Comparison of ENCODE assay signal across 8 cellular contexts in genomic region chr3:94062513-94063404, GRCh38. TPM values are rescaled to one million over a fixed set of nuclear protein-coding genes. Genes with fewer than 3 reads are reported as not detected.
DNase-seq lines count a peak whose midpoint lies in the region; ATAC-seq, FAIRE-seq and TF ChIP-seq lines count a peak whose summit lies in the region.

DHFR2 (minus strand) TSS chr3:94062916; CDS start chr3:94061511, 1,405 bp downstream.
NSUN3 (plus strand) TSS chr3:94063061; CDS start chr3:94063127, 66 bp downstream.

- peak; percentile 95 for FAIRE-seq in GM12892 (lab: Jason Lieb, UNC)

- TF ChIP-seq EP300 in tibial nerve (IDR thresholded peaks at IDR 0.05): peak; percentile 39 to 86

- peak within 1 kb of the TSS; percentile 97 for H3K9ac ChIP-seq in adipocyte (ENCODE audit: low read length)
- H3K9ac ChIP-seq in parathyroid adenoma: no peak within 1 kb of the TSS

- intact Hi-C loops in cardiac septum (cut with DNase I): loop anchor here (10.0 kb wide), 1 partner anchor 88 kb away; the partner anchor contains the start of gene PROS1

- 0% methylated on average over 52 of the region's 52 CpGs for WGBS in tibial nerve, 2 donors

- H3K27ac ChIP-seq in parathyroid adenoma: peak within 1 kb of the TSS; percentile 86
- H3K27ac ChIP-seq in tibial nerve: peak within 1 kb of the TSS; percentile 93 to 97 (median 96)

- peak within 1 kb of the TSS; percentile 79 for H3K4me2 ChIP-seq in parathyroid adenoma (ENCODE audit: low read length)

- H2AFZ ChIP-seq in parathyroid adenoma: peak within 1 kb of the TSS; percentile 94

- H3K4me1 ChIP-seq in adipocyte (ENCODE audit: control insufficient read depth, insufficient read depth, low read length) (peaks cover 16% of the 10 kb centered on the region), parathyroid adenoma (peaks cover 7% of the 10 kb centered on the region), tibial nerve (peaks cover 0 to 29% (median 14%) of the 10 kb centered on the region in 4 donors)

- peak; percentile 96 for ATAC-seq in HG02840 (IDR thresholded peaks at IDR 0.05; ENCODE audit: low FRiP score, unreplicated experiment)

- H3K79me2 ChIP-seq in parathyroid adenoma: no peaks in the 10 kb centered on the region

- H3K4me3 ChIP-seq in adipocyte (ENCODE audit: low read length) (peak within 1 kb of the TSS; percentile 95), parathyroid adenoma (ENCODE audit: low read depth, low read length) (peak within 1 kb of the TSS; percentile 85), tibial nerve (peak within 1 kb of the TSS; percentile 53 to 78 (median 68))

- TF ChIP-seq CTCF in parathyroid adenoma (IDR thresholded peaks at IDR 0.05) (no peak), tibial nerve (IDR thresholded peaks at IDR 0.05) (peak in 1 of 5 experiments; percentile 18)

- DNase-seq in GM12892 (ENCODE audit: insufficient read length): peak; percentile 34
- peak; percentile 99 for DNase-seq in NCI-H1436 (lab: John Stamatoyannopoulos, UW)
- peak; percentile 95 for DNase-seq in SW480 (ENCODE audit: low spot score)
- DNase-seq in adipocyte (ENCODE audit: low read depth): peak; percentile 99
- DNase-seq in cardiac septum (ENCODE audit: low spot score): peak; percentile 93
- peak; percentile 74 to 79 for DNase-seq in tibial nerve (ENCODE audit: low spot score in 2 of 2)

- H3K9me3 ChIP-seq in adipocyte (ENCODE audit: control insufficient read depth, low read length) (no peaks in the 10 kb centered on the region), parathyroid adenoma (ENCODE audit: control insufficient read depth, low read length) (no peaks in the 10 kb centered on the region), tibial nerve (no peaks in the 10 kb centered on the region)

- no peaks in the 10 kb centered on the region for H3K27me3 ChIP-seq in adipocyte (replicated peaks; ENCODE audit: control insufficient read depth, insufficient read depth, low read length)
- H3K27me3 ChIP-seq in parathyroid adenoma (ENCODE audit: control insufficient read depth, insufficient read depth, low read length): no peaks in the 10 kb centered on the region
- no peaks in the 10 kb centered on the region for H3K27me3 ChIP-seq in tibial nerve

- TF ChIP-seq POLR2A in GM12892 (IDR thresholded peaks at IDR 0.05; ENCODE audit: low read depth, low read length) (peak; percentile 77), tibial nerve (IDR thresholded peaks at IDR 0.05) (peak in 1 of 2 donors; percentile 56)

- H3K36me3 ChIP-seq in adipocyte (ENCODE audit: control insufficient read depth, insufficient read depth, low read length, severe bottlenecking) (peaks cover 5% of the 10 kb centered on the region), parathyroid adenoma (ENCODE audit: control insufficient read depth, insufficient read depth, low read length) (no peaks in the 10 kb centered on the region), tibial nerve (peaks cover 0 to 36% (median 0%) of the 10 kb centered on the region in 3 donors)

RNA-seq across cellular contexts. Expression of gene DHFR2, which starts in this region (rescaled TPM):
- polyA plus RNA-seq in GM12892 (2012; ENCODE audit: missing spikeins): 1.9 TPM
- total RNA-seq in cardiac septum: 3.4 TPM
- total RNA-seq in tibial nerve: 1 to 10 TPM; 3.9 to 8.5 (median 4.9) TPM

RNA-seq across cellular contexts. Expression of gene NSUN3, which starts in this region (rescaled TPM):
- polyA plus RNA-seq in GM12892 (2012; ENCODE audit: missing spikeins): 12.6 TPM
- total RNA-seq in cardiac septum (6.8 TPM), tibial nerve (10 to 100 TPM in 2 of 4 donors, 1 to 10 TPM in 2; 6.6 to 16.0 (median 9.0) TPM)

Comparison
In these comparisons a context has a peak if more than half of its experiments do, and no peak if none do; other contexts are left out.
1. Peak in every context shown above with its lines: DNase-seq, ATAC-seq, H3K4me3 ChIP-seq and H3K27ac ChIP-seq.
2. DNase-seq: peak in every context shown above with its lines; median percentile 99 in NCI-H1436; 99 in adipocyte; 95 in SW480; 93 in cardiac septum; 76 in tibial nerve; 34 in GM12892.